ENCODE assay signal across 8 cellular contexts in the genomic region with DNA sequence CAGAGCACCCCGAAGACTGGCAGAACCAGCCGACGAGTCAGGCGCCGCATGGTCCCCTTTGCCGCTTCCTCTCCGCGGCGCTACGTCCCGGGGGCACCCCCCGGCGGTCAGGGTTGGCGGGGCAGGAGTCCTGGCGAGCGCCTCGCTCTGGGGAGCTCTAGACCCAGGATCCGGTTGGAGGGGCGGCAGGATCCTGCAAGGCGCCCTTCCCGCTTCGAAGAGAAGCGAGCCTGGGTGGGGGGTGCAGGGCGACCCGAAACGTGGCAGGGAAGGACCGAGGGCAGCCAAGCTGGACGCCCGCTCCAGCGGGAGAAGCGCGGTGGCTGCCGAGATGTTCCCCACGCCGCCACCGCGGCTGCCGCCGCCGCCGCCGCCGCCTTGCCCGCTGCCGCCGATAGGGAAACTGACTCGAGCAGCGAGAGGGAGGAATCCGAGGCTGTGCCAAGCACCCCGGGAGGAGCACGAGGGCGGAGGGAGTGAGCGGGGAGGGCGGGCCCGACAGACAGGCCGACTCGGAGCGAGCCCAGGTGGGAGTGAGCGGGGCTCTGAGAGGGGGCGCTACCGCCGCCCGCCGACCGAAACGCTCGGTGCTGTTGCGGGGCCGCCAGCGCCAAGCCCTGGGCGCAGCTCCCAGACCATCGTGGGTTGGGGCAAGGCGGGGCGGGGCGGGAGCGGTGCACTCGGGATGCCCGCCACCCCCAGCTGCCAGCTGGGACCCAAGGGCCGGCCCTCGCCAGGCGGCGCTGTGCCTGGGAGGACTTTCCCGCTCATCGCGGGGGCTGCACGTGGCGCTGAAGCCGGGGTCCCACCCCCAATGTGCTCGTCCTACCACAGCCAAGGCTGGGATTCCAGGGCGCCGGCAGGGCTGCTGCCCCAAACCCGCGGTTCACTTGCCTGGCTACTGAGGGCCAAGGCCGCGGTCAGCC. TPM values are rescaled to one million over a fixed set of nuclear protein-coding genes. Genes with fewer than 3 reads are reported as not detected.
DNase-seq lines count a peak whose midpoint lies in the region; ATAC-seq lines count a peak whose summit lies in the region.

A gene with protein sequence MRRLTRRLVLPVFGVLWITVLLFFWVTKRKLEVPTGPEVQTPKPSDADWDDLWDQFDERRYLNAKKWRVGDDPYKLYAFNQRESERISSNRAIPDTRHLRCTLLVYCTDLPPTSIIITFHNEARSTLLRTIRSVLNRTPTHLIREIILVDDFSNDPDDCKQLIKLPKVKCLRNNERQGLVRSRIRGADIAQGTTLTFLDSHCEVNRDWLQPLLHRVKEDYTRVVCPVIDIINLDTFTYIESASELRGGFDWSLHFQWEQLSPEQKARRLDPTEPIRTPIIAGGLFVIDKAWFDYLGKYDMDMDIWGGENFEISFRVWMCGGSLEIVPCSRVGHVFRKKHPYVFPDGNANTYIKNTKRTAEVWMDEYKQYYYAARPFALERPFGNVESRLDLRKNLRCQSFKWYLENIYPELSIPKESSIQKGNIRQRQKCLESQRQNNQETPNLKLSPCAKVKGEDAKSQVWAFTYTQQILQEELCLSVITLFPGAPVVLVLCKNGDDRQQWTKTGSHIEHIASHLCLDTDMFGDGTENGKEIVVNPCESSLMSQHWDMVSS (minus strand): TSS at position 404 of the 926 bp plus-strand sequence. CDS start 354 bp downstream, at position 50.

- ATAC-seq in left lobe of liver, result peak; percentile 72
- ATAC-seq in HG03095 (IDR thresholded peaks at IDR 0.05; ENCODE audit: unreplicated experiment), result no peak

- DNase-seq in NCI-H146 (lab: John Stamatoyannopoulos, UW), result peak; percentile 12
- no peak for DNase-seq in NCI-H146 treated with DMSO at 0.1 percent for 48 hours (lab: John Stamatoyannopoulos, UW; ENCODE audit: unreplicated experiment)
- DNase-seq in HT-29 (ENCODE audit: low spot score), result peak; percentile 75
- peak; percentile 59 to 74 for DNase-seq in SW 1271 (lab: John Stamatoyannopoulos, UW)
- DNase-seq in dermis blood vessel endothelial cell, result peak; percentile 29
- DNase-seq in left lobe of liver (ENCODE audit: low spot score), result peak; percentile 53
- DNase-seq in stimulated activated CD4-positive, alpha-beta T cell treated with anti-CD3 and anti-CD28 coated beads, Interleukin-1b, Interleukin-23, amount 100 ng/mL, for 48 hours, result peak; percentile 48

RNA-seq across cellular contexts. Expression of the gene that starts here (rescaled TPM):
- total RNA-seq in HT-29 (2014; rRNA removed; shearing (Covaris generic)), result 58.8 and 68.4 TPM in 2 replicates
- total RNA-seq in dermis blood vessel endothelial cell (0.56 and 1.7 TPM in 2 replicates), left lobe of liver (0.55 TPM)

Comparison
In these comparisons a context has a peak if more than half of its experiments do, and no peak if none do; other contexts are left out.
1. RNA of the gene that starts here (total RNA-seq): 58.8 to 68.4 TPM in HT-29; 0.56 to 1.7 TPM in dermis blood vessel endothelial cell and 0.55 TPM in left lobe of liver (single experiment); every median in the first group is over 10 times any median in the second.
2. Peak in DNase-seq and ATAC-seq in left lobe of liver; RNA of the gene not detected or under 1 TPM.